Comparison of ENCODE assay signal across 13 cellular contexts in the genomic region with DNA sequence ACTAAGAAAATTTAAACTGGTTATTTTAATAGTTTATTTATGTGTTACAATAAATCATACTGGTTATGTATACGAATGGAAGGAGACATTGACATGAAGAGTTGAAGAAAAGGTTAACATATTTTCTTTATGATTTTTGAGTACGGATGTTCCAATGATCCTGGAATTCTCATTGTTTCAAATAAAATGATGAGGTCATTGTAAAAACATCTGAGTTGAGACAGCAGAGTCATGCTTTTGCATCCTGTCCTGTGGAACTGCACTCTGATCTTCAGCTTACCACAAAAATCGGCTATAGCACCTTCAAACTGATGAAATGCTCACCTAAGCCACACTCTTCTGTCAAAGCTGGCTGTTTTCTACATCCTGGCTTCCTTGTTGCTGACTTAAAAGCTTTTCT.
DNase-seq lines count a peak whose midpoint lies in the region; ATAC-seq and TF ChIP-seq lines count a peak whose summit lies in the region.
"Had no signal": no experiment of that assay in that cellular context is flagged by ENCODE, and none has a peak within 500 bp of the region (broad histone marks: within the 10 kb centered on the region; RNA-seq: fewer than 3 reads in every experiment).

No MANE protein-coding gene starts in this region.

- no TSS peak for BruUV-seq in PC-9 (replicated peaks; lab: Mats Ljungman, UMichigan)

- H3K14ac ChIP-seq in mesenchymal stem cell (ENCODE audit: low read length in 2 of 2), result no peak overlapping the region

- H3K79me1 ChIP-seq in mesenchymal stem cell (replicated peaks; ENCODE audit: low read length, poor library complexity, severe bottlenecking), result no peaks in the 10 kb centered on the region

- H2BK12ac ChIP-seq in mesenchymal stem cell (ENCODE audit: low read length in 2 of 2), result no peak overlapping the region

- H3K9ac ChIP-seq in mesenchymal stem cell (ENCODE audit: low read length), result peak overlapping the region; percentile 78

- H4K8ac ChIP-seq in mesenchymal stem cell (ENCODE audit: low read length), result no peak overlapping the region

- no peak overlapping the region for H3K18ac ChIP-seq in mesenchymal stem cell (ENCODE audit: low read depth in 1 of 2, low read length in 2 of 2)

- intact Hi-C loops in PC-9 (cut with micrococcal nuclease; ENCODE audit: unreplicated experiment), result no loop called here

- H3K36me3 ChIP-seq in PC-9 (ENCODE audit: low read depth), result no peaks in the 10 kb centered on the region
- no peaks in the 10 kb centered on the region for H3K36me3 ChIP-seq in mesenchymal stem cell (ENCODE audit: control insufficient read depth in 1 of 2, insufficient read depth in 2 of 2, low read depth in 1 of 2, low read length in 2 of 2)

- no peaks in the 10 kb centered on the region for H3K9me2 ChIP-seq in PC-9 (ENCODE audit: insufficient read depth)

- peaks cover 51% of the 10 kb centered on the region for H3K4me1 ChIP-seq in PC-9 (replicated peaks; ENCODE audit: insufficient read depth)
- peaks cover 6% of the 10 kb centered on the region for H3K4me1 ChIP-seq in mesenchymal stem cell (ENCODE audit: control insufficient read depth, insufficient read depth, low read depth, low read length)

- no peaks in the 10 kb centered on the region for H3K4me1 Mint-ChIP-seq in stimulated activated naive CD8-positive, alpha-beta T cell treated with anti-CD3 and anti-CD28 coated beads, Interleukin-15, amount 100 ng/mL, for 72 hours
- no peaks in the 10 kb centered on the region for H3K4me1 Mint-ChIP-seq in activated naive CD8-positive, alpha-beta T cell treated with anti-CD3 and anti-CD28 coated beads for 36 hours
- H3K4me1 Mint-ChIP-seq: activated naive CD8-positive, alpha-beta T cell treated with anti-CD3 and anti-CD28 coated beads, Interleukin-2, amount 50 U/mL, for 24 hours had no signal

- H3K9me3 ChIP-seq in PC-9 (ENCODE audit: insufficient read depth, low read depth) (no peaks in the 10 kb centered on the region), mesenchymal stem cell (ENCODE audit: control insufficient read depth, low read length) (no peaks in the 10 kb centered on the region)

- H3K27me3 ChIP-seq in PC-9 (ENCODE audit: insufficient read depth, low read depth) (no peaks in the 10 kb centered on the region), mesenchymal stem cell (ENCODE audit: control insufficient read depth in 1 of 2, insufficient read depth in 1 of 2, low read length in 2 of 2) (no peaks in the 10 kb centered on the region)

- H3K27me3 Mint-ChIP-seq in stimulated activated naive CD8-positive, alpha-beta T cell treated with anti-CD3 and anti-CD28 coated beads, Interleukin-15, amount 100 ng/mL, for 72 hours, result peaks cover 8% of the 10 kb centered on the region
- peaks cover 6% of the 10 kb centered on the region for H3K27me3 Mint-ChIP-seq in activated naive CD8-positive, alpha-beta T cell treated with anti-CD3 and anti-CD28 coated beads for 36 hours
- H3K27me3 Mint-ChIP-seq: activated naive CD8-positive, alpha-beta T cell treated with anti-CD3 and anti-CD28 coated beads, Interleukin-2, amount 50 U/mL, for 24 hours had no signal

- DNase-seq in Daoy (ENCODE audit: low read depth) (peak; percentile 76), PC-9 (peak; percentile 20 to 84), dermis microvascular lymphatic vessel endothelial cell (ENCODE audit: low read depth in 2 of 2) (peak; percentile 80 to 90), mesenchymal stem cell (peak; percentile 55), NCI-H1930 (lab: John Stamatoyannopoulos, UW) (no peak), NCI-H510A (lab: John Stamatoyannopoulos, UW) (no peak)
- no peak for DNase-seq in stimulated activated naive CD8-positive, alpha-beta T cell treated with anti-CD3 and anti-CD28 coated beads, Interleukin-15, amount 100 ng/mL, for 72 hours
- no peak for DNase-seq in activated naive CD8-positive, alpha-beta T cell treated with anti-CD3 and anti-CD28 coated beads for 36 hours
- DNase-seq: activated naive CD8-positive, alpha-beta T cell treated with anti-CD3 and anti-CD28 coated beads, Interleukin-2, amount 50 U/mL, for 24 hours; islet precursor cell; NCI-H2107; stimulated activated naive B cell treated with anti-CD40 and anti-IgM and Interleukin-4, amounts not matched to agents 10 μg/mL and 1 μg/mL and 100 μg/mL, for 72 hours had no signal

- no peak overlapping the region for H3K4ac ChIP-seq in mesenchymal stem cell (ENCODE audit: low read depth in 1 of 2, low read length in 2 of 2)

- H3K4me3 Mint-ChIP-seq in stimulated activated naive CD8-positive, alpha-beta T cell treated with anti-CD3 and anti-CD28 coated beads, Interleukin-15, amount 100 ng/mL, for 72 hours, result no peak overlapping the region
- no peak overlapping the region for H3K4me3 Mint-ChIP-seq in activated naive CD8-positive, alpha-beta T cell treated with anti-CD3 and anti-CD28 coated beads for 36 hours
- H3K4me3 Mint-ChIP-seq: activated naive CD8-positive, alpha-beta T cell treated with anti-CD3 and anti-CD28 coated beads, Interleukin-2, amount 50 U/mL, for 24 hours; stimulated activated naive B cell treated with anti-CD40 and anti-IgM and Interleukin-4, amounts not matched to agents 10 μg/mL and 1 μg/mL and 100 μg/mL, for 72 hours had no signal

- H3K4me2 ChIP-seq in PC-9 (peak overlapping the region; percentile 37), mesenchymal stem cell (ENCODE audit: low read length, poor library complexity, severe bottlenecking) (peak overlapping the region; percentile 29)

- H4K20me1 ChIP-seq in PC-9 (ENCODE audit: insufficient read depth), result no peaks in the 10 kb centered on the region

- CTCF ChIA-PET in PC-9 (lab: Charles Lee), result interaction anchor here (1.1 kb wide), 1 partner anchor 136 kb away, joined by 4 read pairs; no protein-coding TSS in a partner anchor

- no peak overlapping the region for H3K23ac ChIP-seq in mesenchymal stem cell (ENCODE audit: low read length in 2 of 2)

- H4K91ac ChIP-seq in mesenchymal stem cell (ENCODE audit: low read length), result no peak overlapping the region

- H3K27ac ChIP-seq in PC-9, result peak overlapping the region; percentile 93
- H3K27ac ChIP-seq in mesenchymal stem cell (ENCODE audit: low read length, poor library complexity, severe bottlenecking), result peak overlapping the region; percentile 74
- H3K27ac ChIP-seq: C4-2B had no signal

- H2BK120ac ChIP-seq in mesenchymal stem cell (ENCODE audit: low read depth, low read length), result no peak overlapping the region

- 12% methylated on average over 3 of the region's 3 CpGs for WGBS in mesenchymal stem cell

- H3K9me3 Mint-ChIP-seq in stimulated activated naive CD8-positive, alpha-beta T cell treated with anti-CD3 and anti-CD28 coated beads, Interleukin-15, amount 100 ng/mL, for 72 hours, result no peaks in the 10 kb centered on the region
- no peaks in the 10 kb centered on the region for H3K9me3 Mint-ChIP-seq in activated naive CD8-positive, alpha-beta T cell treated with anti-CD3 and anti-CD28 coated beads for 36 hours
- H3K9me3 Mint-ChIP-seq: activated naive CD8-positive, alpha-beta T cell treated with anti-CD3 and anti-CD28 coated beads, Interleukin-2, amount 50 U/mL, for 24 hours; stimulated activated naive B cell treated with anti-CD40 and anti-IgM and Interleukin-4, amounts not matched to agents 10 μg/mL and 1 μg/mL and 100 μg/mL, for 72 hours had no signal

- H3K4me3 ChIP-seq in PC-9 (no peak overlapping the region), mesenchymal stem cell (ENCODE audit: insufficient read depth in 1 of 2, low read depth in 1 of 2, low read length in 2 of 2) (no peak overlapping the region)

- peaks cover 23% of the 10 kb centered on the region; the same call in 1 of the 2 replicates for H3F3A ChIP-seq in PC-9 (ENCODE audit: insufficient read depth, low read depth)

- POLR2A ChIA-PET in PC-9 (lab: Charles Lee; ENCODE audit: unreplicated experiment), result interaction anchor here (0.6 to 0.8 kb wide), 5 partner anchors 8 to 515 kb away, joined by 3 to 10 read pairs (median 4); no protein-coding TSS in a partner anchor

- H3K27ac Mint-ChIP-seq in stimulated activated naive CD8-positive, alpha-beta T cell treated with anti-CD3 and anti-CD28 coated beads, Interleukin-15, amount 100 ng/mL, for 72 hours, result no peak overlapping the region
- H3K27ac Mint-ChIP-seq in activated naive CD8-positive, alpha-beta T cell treated with anti-CD3 and anti-CD28 coated beads for 36 hours, result no peak overlapping the region
- H3K27ac Mint-ChIP-seq: activated naive CD8-positive, alpha-beta T cell treated with anti-CD3 and anti-CD28 coated beads, Interleukin-2, amount 50 U/mL, for 24 hours; stimulated activated naive B cell treated with anti-CD40 and anti-IgM and Interleukin-4, amounts not matched to agents 10 μg/mL and 1 μg/mL and 100 μg/mL, for 72 hours had no signal

- H2BK15ac ChIP-seq in mesenchymal stem cell (ENCODE audit: low read depth, poor library complexity, severe bottlenecking), result no peak overlapping the region

- H3K36me3 Mint-ChIP-seq in activated naive CD8-positive, alpha-beta T cell treated with anti-CD3 and anti-CD28 coated beads for 36 hours, result no peaks in the 10 kb centered on the region
- H3K36me3 Mint-ChIP-seq: stimulated activated naive B cell treated with anti-CD40 and anti-IgM and Interleukin-4, amounts not matched to agents 10 μg/mL and 1 μg/mL and 100 μg/mL, for 72 hours had no signal

- no peak overlapping the region for H2BK5ac ChIP-seq in mesenchymal stem cell (ENCODE audit: low read depth, low read length, poor library complexity, severe bottlenecking)

- no peak for ATAC-seq in stimulated activated naive CD8-positive, alpha-beta T cell treated with anti-CD3 and anti-CD28 coated beads, Interleukin-15, amount 100 ng/mL, for 72 hours
- ATAC-seq: activated naive CD8-positive, alpha-beta T cell treated with anti-CD3 and anti-CD28 coated beads, Interleukin-2, amount 50 U/mL, for 24 hours; stimulated activated naive B cell treated with anti-CD40 and anti-IgM and Interleukin-4, amounts not matched to agents 10 μg/mL and 1 μg/mL and 100 μg/mL, for 72 hours had no signal

- H2AK5ac ChIP-seq in mesenchymal stem cell (ENCODE audit: low read length, severe bottlenecking), result no peak overlapping the region

- no peak for TF ChIP-seq CTCF in PC-9 (conservative IDR thresholded peaks at IDR 0.05)

- H3K79me2 ChIP-seq in PC-9 (ENCODE audit: low read depth), result no peaks in the 10 kb centered on the region

- H2AFZ ChIP-seq in PC-9, result 0 out of 2 replicates have a peak overlapping the region, but pooled peaks have one; percentile 21
- no peak overlapping the region for H2AFZ ChIP-seq in mesenchymal stem cell (ENCODE audit: low read depth, low read length)

Comparison
In these comparisons a context has a peak if more than half of its experiments do, and no peak if none do; other contexts are left out.
1. DNase-seq: peak in Daoy (single experiment), PC-9 (2 of 2), dermis microvascular lymphatic vessel endothelial cell (2 of 2) and mesenchymal stem cell (single experiment); none in stimulated activated naive CD8-positive, alpha-beta T cell treated with anti-CD3 and anti-CD28 coated beads, Interleukin-15, amount 100 ng/mL, for 72 hours (0 of 2), activated naive CD8-positive, alpha-beta T cell treated with anti-CD3 and anti-CD28 coated beads for 36 hours (single experiment), NCI-H1930 (0 of 2) and NCI-H510A (single experiment).